1 cellular context compared by ENCODE assay signal in genomic region chr18:23551978-23552377, GRCh38.
A peak's percentile ranks its signal among the peaks of the same experiment; 100 is the strongest.
TF ChIP-seq lines count a peak whose summit lies in the region.

No MANE protein-coding gene starts in this region.

TF ChIP-seq in K562, 482 proteins besides CTCF, POLR2A, EP300 and RAD21:
- peak; percentile 23 for TF ChIP-seq RBM25 (IDR thresholded peaks at IDR 0.05; ENCODE audit: low read depth, low read length, severe bottlenecking)
- no peak for TF ChIP-seq FOXJ2 (tag; IDR thresholded peaks at IDR 0.05)
- peak; percentile 62 for TF ChIP-seq ZNF121 (CRISPR knock-in tag; conservative IDR thresholded peaks at IDR 0.05)
- TF ChIP-seq ZNF644 (tag; IDR thresholded peaks at IDR 0.05; ENCODE audit: low read depth) = no peak
- no peak for TF ChIP-seq EHMT2 (IDR thresholded peaks at IDR 0.05)
- no peak for TF ChIP-seq ARNT (IDR thresholded peaks at IDR 0.05)
- TF ChIP-seq HOMEZ (CRISPR knock-in tag; IDR thresholded peaks at IDR 0.05) = no peak
- no peak for TF ChIP-seq KDM2B (CRISPR knock-in tag; IDR thresholded peaks at IDR 0.05)
